ENCODE assay signal across 12 cellular contexts in genomic region chr16:17275076-17275732, GRCh38.
DNase-seq lines count a peak whose midpoint lies in the region; ATAC-seq and TF ChIP-seq lines count a peak whose summit lies in the region.
"Had no signal": no experiment of that assay in that cellular context is flagged by ENCODE, and none has a peak within 500 bp of the region (broad histone marks: within the 10 kb centered on the region; RNA-seq: fewer than 3 reads in every experiment).

No MANE protein-coding gene starts in this region.

- H3K27ac Mint-ChIP-seq in activated CD8-positive, alpha-beta T cell treated with anti-CD3 and anti-CD28 coated beads for 36 hours, result no peak overlapping the region

- peaks cover 54% of the 10 kb centered on the region for H3K4me1 ChIP-seq in mucosa of descending colon (ENCODE audit: low read depth)
- peaks cover 6% of the 10 kb centered on the region for H3K4me1 ChIP-seq in smooth muscle cell (ENCODE audit: low read depth)
- H3K4me1 ChIP-seq: right lobe of liver had no signal

- no peak for TF ChIP-seq CTCF in activated CD8-positive, alpha-beta T cell treated with anti-CD3 and anti-CD28 coated beads for 36 hours (IDR thresholded peaks at IDR 0.05)
- no peak for TF ChIP-seq CTCF in mucosa of descending colon (IDR thresholded peaks at IDR 0.05)
- no peak for TF ChIP-seq CTCF in smooth muscle cell (IDR thresholded peaks at IDR 0.05; ENCODE audit: borderline replicate concordance, insufficient read depth, poor library complexity, severe bottlenecking)

- H3K27me3 Mint-ChIP-seq in activated CD8-positive, alpha-beta T cell treated with anti-CD3 and anti-CD28 coated beads for 36 hours, result no peaks in the 10 kb centered on the region

- H3K9me3 ChIP-seq in mucosa of descending colon, result no peaks in the 10 kb centered on the region
- no peaks in the 10 kb centered on the region for H3K9me3 ChIP-seq in smooth muscle cell (replicated peaks; ENCODE audit: low read depth)
- H3K9me3 ChIP-seq: right lobe of liver had no signal

- intact Hi-C loops in activated CD8-positive, alpha-beta T cell treated with anti-CD3 and anti-CD28 coated beads for 36 hours (cut with micrococcal nuclease), result no loop called here
- intact Hi-C loops in mucosa of descending colon (cut with DNase I, micrococcal nuclease), result no loop called here

- CTCF ChIA-PET in activated CD8-positive, alpha-beta T cell treated with anti-CD3 and anti-CD28 coated beads for 36 hours (lab: Charles Lee), result no interaction called here

- POLR2A ChIA-PET in activated CD8-positive, alpha-beta T cell treated with anti-CD3 and anti-CD28 coated beads for 36 hours (lab: Charles Lee), result no interaction called here

- no peak overlapping the region for H3K9ac ChIP-seq in smooth muscle cell (ENCODE audit: low read depth)

- DNase-seq in Caki2 (ENCODE audit: low read depth) (peak; percentile 76), HS-5 (ENCODE audit: low read depth) (peak; percentile 1), mucosa of descending colon (peak; percentile 69 to 96 (median 79)), NCI-H1105 treated with DMSO at 0.1 percent for 48 hours (lab: John Stamatoyannopoulos, UW) (no peak), smooth muscle cell (lab: John Stamatoyannopoulos, UW; ENCODE audit: unreplicated experiment) (no peak)
- DNase-seq in activated CD8-positive, alpha-beta T cell treated with anti-CD3 and anti-CD28 coated beads for 36 hours, result peak; percentile 18
- DNase-seq: central memory CD4-positive, alpha-beta T cell; left ventricle myocardium superior; NCI-H187 treated with DMSO at 0.1 percent for 48 hours; right lobe of liver had no signal

- no peaks in the 10 kb centered on the region for H3K9me3 Mint-ChIP-seq in activated CD8-positive, alpha-beta T cell treated with anti-CD3 and anti-CD28 coated beads for 36 hours

- no peak overlapping the region for H3K4me2 ChIP-seq in smooth muscle cell

- no peaks in the 10 kb centered on the region for H3K79me2 ChIP-seq in smooth muscle cell (ENCODE audit: low read depth)

- no peaks in the 10 kb centered on the region for H3K27me3 ChIP-seq in smooth muscle cell (ENCODE audit: low read depth)
- H3K27me3 ChIP-seq: right lobe of liver had no signal

- H3K4me3 ChIP-seq in mucosa of descending colon, result no peak overlapping the region
- no peak overlapping the region for H3K4me3 ChIP-seq in smooth muscle cell
- H3K4me3 ChIP-seq: right lobe of liver had no signal

- no peaks in the 10 kb centered on the region for H3K36me3 Mint-ChIP-seq in activated CD8-positive, alpha-beta T cell treated with anti-CD3 and anti-CD28 coated beads for 36 hours (ENCODE audit: low read depth)

- H4K20me1 ChIP-seq in smooth muscle cell (ENCODE audit: low read depth), result peaks cover 95% of the 10 kb centered on the region

- no peak overlapping the region for H3K4me3 Mint-ChIP-seq in activated CD8-positive, alpha-beta T cell treated with anti-CD3 and anti-CD28 coated beads for 36 hours

- H3K36me3 ChIP-seq in mucosa of descending colon (ENCODE audit: low read depth) (no peaks in the 10 kb centered on the region), smooth muscle cell (ENCODE audit: low read depth) (no peaks in the 10 kb centered on the region)
- H3K36me3 ChIP-seq: right lobe of liver had no signal

- H3K27ac ChIP-seq in smooth muscle cell (ENCODE audit: low read depth), result no peak overlapping the region
- H3K27ac ChIP-seq: HL-60, right lobe of liver had no signal

- in situ Hi-C loops in Caki2 (cut with HindIII; ENCODE audit: low pct_unique_long_range_greater_than_20kb, low sequenced_read_pairs), result no loop called here

- no peaks in the 10 kb centered on the region for H3F3A ChIP-seq in smooth muscle cell (ENCODE audit: low read depth)

- H3K4me1 Mint-ChIP-seq in activated CD8-positive, alpha-beta T cell treated with anti-CD3 and anti-CD28 coated beads for 36 hours (ENCODE audit: low read depth), result peaks cover 44% of the 10 kb centered on the region

- no peak overlapping the region for H2AFZ ChIP-seq in smooth muscle cell (ENCODE audit: low read depth)

- ATAC-seq in activated CD8-positive, alpha-beta T cell treated with anti-CD3 and anti-CD28 coated beads for 36 hours, result no peak
- ATAC-seq in mucosa of descending colon (peak; percentile 88), HG03565 (IDR thresholded peaks at IDR 0.05; ENCODE audit: unreplicated experiment) (no peak)
- ATAC-seq: left ventricle myocardium superior had no signal

- WGBS in smooth muscle cell (ENCODE audit: low lambda C conversion rate), result 86% methylated on average over 4 of the region's 4 CpGs

Comparison
In these comparisons a context has a peak if more than half of its experiments do, and no peak if none do; other contexts are left out.
1. DNase-seq: peak in Caki2 (single experiment), HS-5 (single experiment), activated CD8-positive, alpha-beta T cell treated with anti-CD3 and anti-CD28 coated beads for 36 hours (single experiment) and mucosa of descending colon (3 of 3); none in NCI-H1105 treated with DMSO at 0.1 percent for 48 hours (single experiment) and smooth muscle cell (single experiment).